Comparison of ENCODE assay signal across 8 cellular contexts in genomic region chr6:105492706-105493673, GRCh38.
DNase-seq lines count a peak whose midpoint lies in the region; ATAC-seq and TF ChIP-seq lines count a peak whose summit lies in the region.

No MANE protein-coding gene starts in this region.

- H3K27me3 ChIP-seq in WERI-Rb-1 (ENCODE audit: insufficient read depth, low read depth, severe bottlenecking), result no peaks in the 10 kb centered on the region
- H3K27me3 ChIP-seq in dorsolateral prefrontal cortex, result no peaks in the 10 kb centered on the region

- H3K9me3 ChIP-seq in WERI-Rb-1 (ENCODE audit: severe bottlenecking), result no peaks in the 10 kb centered on the region

- H3K36me3 Mint-ChIP-seq in chondrocyte (ENCODE audit: low read depth), result no peaks in the 10 kb centered on the region

- peaks cover 21% of the 10 kb centered on the region for H3K4me1 Mint-ChIP-seq in chondrocyte (ENCODE audit: low read depth)

- intact Hi-C loops in dorsolateral prefrontal cortex (cut with DNase I), result no loop called here

- peak; percentile 58 for ATAC-seq in GM18499 (IDR thresholded peaks at IDR 0.05; ENCODE audit: insufficient read depth, unreplicated experiment)
- ATAC-seq in GM21381 (IDR thresholded peaks at IDR 0.05; ENCODE audit: unreplicated experiment), result peak; percentile 79
- peak; percentile 88 for ATAC-seq in HG03354 (IDR thresholded peaks at IDR 0.05; ENCODE audit: poor library complexity, severe bottlenecking, unreplicated experiment)

- H3K27ac ChIP-seq in WERI-Rb-1 (no peak overlapping the region), dorsolateral prefrontal cortex (peak overlapping the region in 15 of 59 donors; percentile 6 to 60 (median 27))

- no peak overlapping the region for H3K4me3 Mint-ChIP-seq in chondrocyte (ENCODE audit: unreplicated experiment)

- no peak overlapping the region for H3K27ac Mint-ChIP-seq in chondrocyte (ENCODE audit: unreplicated experiment)

- peaks cover 1% of the 10 kb centered on the region for H3K27me3 Mint-ChIP-seq in chondrocyte (ENCODE audit: low read depth)

- TF ChIP-seq CTCF in foreskin fibroblast (IDR thresholded peaks at IDR 0.05; ENCODE audit: low read depth, low read length) (no peak), chondrocyte (IDR thresholded peaks at IDR 0.05) (no peak), WERI-Rb-1 (IDR thresholded peaks at IDR 0.05; ENCODE audit: low read depth, low read length) (no peak), dorsolateral prefrontal cortex (IDR thresholded peaks at IDR 0.05 in 54 of 56, conservative IDR thresholded peaks at IDR 0.05 in 2 of 56; ENCODE audit: low read depth in 1 of 56, partially characterized antibody in 56 of 56) (no peak)

- no peaks in the 10 kb centered on the region for H3K9me3 Mint-ChIP-seq in chondrocyte (ENCODE audit: low read depth)

- DNase-seq in foreskin fibroblast (peak; percentile 30 to 52), chondrocyte (ENCODE audit: low spot score) (no peak), WERI-Rb-1 (no peak), dorsolateral prefrontal cortex (no peak), NCI-H2196 (lab: John Stamatoyannopoulos, UW; ENCODE audit: unreplicated experiment) (no peak)

- no peaks in the 10 kb centered on the region for H3K36me3 ChIP-seq in WERI-Rb-1

- H3K4me3 ChIP-seq in foreskin fibroblast (ENCODE audit: low read depth in 1 of 2, low read length in 2 of 2) (no peak overlapping the region), WERI-Rb-1 (ENCODE audit: low read depth, low read length) (no peak overlapping the region), dorsolateral prefrontal cortex (no peak overlapping the region)

Comparison
In these comparisons a context has a peak if more than half of its experiments do, and no peak if none do; other contexts are left out.
1. DNase-seq: peak in foreskin fibroblast (2 of 2); none in chondrocyte (single experiment), WERI-Rb-1 (single experiment), dorsolateral prefrontal cortex (0 of 10) and NCI-H2196 (single experiment).
2. Peak in every context shown above with its lines, with median percentiles within 50 percentile points of each other: ATAC-seq.